Comparison of ENCODE assay signal across 1 cellular context in the genomic region with DNA sequence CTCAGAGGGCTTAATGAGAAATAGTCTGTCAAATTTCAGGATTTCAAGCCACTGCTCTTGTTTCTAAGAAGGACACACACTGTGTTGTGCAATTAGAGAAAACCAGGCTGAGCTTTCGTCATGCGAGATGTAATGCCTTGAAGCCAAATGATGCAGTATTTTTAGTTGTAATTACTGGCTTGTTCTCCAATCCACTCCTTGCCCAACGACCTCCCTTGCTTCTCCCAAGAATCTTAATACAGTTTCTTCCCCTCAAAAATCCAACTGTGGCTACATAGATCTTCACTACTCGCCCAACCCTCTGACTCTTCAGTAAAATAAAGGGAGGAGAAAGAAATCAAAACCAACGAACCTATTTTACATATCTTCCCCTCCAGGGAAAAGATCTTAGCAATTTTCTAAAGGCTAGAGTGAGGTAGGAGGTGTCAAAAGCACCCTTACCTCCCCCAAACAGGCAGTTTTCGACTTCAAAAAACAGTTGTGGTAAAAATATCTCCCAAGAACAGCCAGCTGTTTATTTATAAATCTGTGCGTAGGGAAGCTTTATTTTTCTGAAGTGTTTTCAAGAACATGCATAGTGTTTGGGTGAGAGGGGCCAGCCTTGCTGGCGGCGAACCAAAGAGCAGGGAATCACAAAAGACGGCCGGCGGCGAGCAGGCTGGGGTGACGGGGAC.
TF ChIP-seq lines count a peak whose summit lies in the region.

No MANE protein-coding gene starts in this region.

TF ChIP-seq in GM12878, 131 proteins besides CTCF, POLR2A, EP300 and RAD21 (continued from another document):
- TF ChIP-seq SKIL (IDR thresholded peaks at IDR 0.05; ENCODE audit: low read depth, poor library complexity, severe bottlenecking), result no peak
- no peak for TF ChIP-seq RUNX3 (IDR thresholded peaks at IDR 0.05; ENCODE audit: low read length)
- TF ChIP-seq TARDBP (IDR thresholded peaks at IDR 0.05; ENCODE audit: borderline replicate concordance), result no peak
- no peak for TF ChIP-seq CREM (IDR thresholded peaks at IDR 0.05; ENCODE audit: low read depth)
- no peak for TF ChIP-seq LARP7 (IDR thresholded peaks at IDR 0.05)
- TF ChIP-seq FOS (IDR thresholded peaks at IDR 0.05; ENCODE audit: borderline replicate concordance, extremely low read depth, insufficient read length), result no peak
TF ChIP-seq in GM12878: peak in this region for 0.
